ENCODE assay signal across 8 cellular contexts in the genomic region with DNA sequence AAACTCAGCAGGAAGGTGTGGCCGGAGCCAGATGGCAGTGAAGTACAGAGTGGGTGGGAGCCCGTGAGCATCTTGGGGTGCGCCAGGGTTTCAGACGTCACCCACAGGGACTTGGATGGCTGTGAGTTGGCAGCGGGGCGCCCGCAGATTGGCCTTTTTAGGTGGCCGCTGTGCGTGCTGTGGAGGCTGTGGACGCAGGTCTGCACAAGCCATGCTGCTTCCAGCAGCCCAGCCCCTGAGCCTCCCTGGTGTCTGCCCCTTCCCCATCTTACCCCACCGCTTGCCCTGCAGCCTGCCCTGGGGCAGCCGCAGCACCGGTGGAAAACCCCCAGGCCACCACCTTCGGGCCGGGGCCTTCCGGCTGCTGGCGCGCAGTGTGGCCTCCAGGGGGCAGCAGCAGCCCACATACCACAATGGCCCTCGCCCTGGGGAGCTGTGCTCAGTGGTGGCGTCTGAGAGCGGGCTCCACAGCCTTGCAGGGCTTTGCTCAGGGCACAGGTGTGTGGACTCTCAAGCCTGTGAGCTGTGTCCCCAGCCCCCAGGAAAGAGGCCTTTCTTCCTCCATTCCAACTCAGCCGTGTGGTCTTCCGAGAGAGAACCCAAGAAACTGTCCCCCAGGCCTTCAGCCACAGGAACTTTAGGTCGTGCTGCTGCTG. TPM values are rescaled to one million over a fixed set of nuclear protein-coding genes. Genes with fewer than 3 reads are reported as not detected.
DNase-seq lines count a peak whose midpoint lies in the region; ATAC-seq, FAIRE-seq and TF ChIP-seq lines count a peak whose summit lies in the region.

No MANE protein-coding gene starts in this region.

- no peak overlapping the region for H3K4me3 ChIP-seq in bronchial epithelial cell (ENCODE audit: low read depth, low read length)
- H3K4me3 ChIP-seq in kidney epithelial cell (ENCODE audit: low read depth, low read length), result no peak overlapping the region

- ATAC-seq in GM21717 (IDR thresholded peaks at IDR 0.05; ENCODE audit: unreplicated experiment), result no peak

- POLR2A ChIA-PET in HEK293T (lab: Yijun Ruan, JAX), result no interaction called here

- no peaks in the 10 kb centered on the region for H3K36me3 ChIP-seq in bronchial epithelial cell (ENCODE audit: control insufficient read depth, insufficient read depth, low read length)
- H3K36me3 ChIP-seq in kidney epithelial cell (ENCODE audit: control insufficient read depth, insufficient read depth, low read length), result no peaks in the 10 kb centered on the region

- peak; percentile 99 for DNase-seq in D341Med (ENCODE audit: low spot score)
- DNase-seq in HEK293T (ENCODE audit: extremely low spot score), result peak; percentile 94
- DNase-seq in NCI-H2196 (lab: John Stamatoyannopoulos, UW; ENCODE audit: unreplicated experiment), result peak; percentile 91
- DNase-seq in activated CD4-positive, CD25-positive, alpha-beta regulatory T cell treated with anti-CD3 and anti-CD28 coated beads, Interleukin-2, amount 50 U/mL, for 16 hours (ENCODE audit: low read depth, low spot score), result peak; percentile 76
- DNase-seq in bronchial epithelial cell (ENCODE audit: low read depth), result peak; percentile 29
- no peak for DNase-seq in kidney epithelial cell (ENCODE audit: low read depth)
- peak; percentile 74 for DNase-seq in stimulated activated CD4-positive, alpha-beta T cell treated with anti-CD3 and anti-CD28 coated beads, Interleukin-2, amount 100 ng/mL, for 4 hours (ENCODE audit: low read depth)

- H3K27me3 ChIP-seq in bronchial epithelial cell (ENCODE audit: control insufficient read depth, insufficient read depth, low read length) (peaks cover 1% of the 10 kb centered on the region), kidney epithelial cell (ENCODE audit: control insufficient read depth, insufficient read depth, low read length) (peaks cover 5% of the 10 kb centered on the region)

- peak; percentile 18 for FAIRE-seq in bronchial epithelial cell (lab: Jason Lieb, UNC)

- peak; percentile 97 for TF ChIP-seq CTCF in bronchial epithelial cell (IDR thresholded peaks at IDR 0.05; ENCODE audit: insufficient read depth, low read length, severe bottlenecking)
- peak; percentile 98 for TF ChIP-seq CTCF in kidney epithelial cell (IDR thresholded peaks at IDR 0.05; ENCODE audit: insufficient read depth, low read length, poor library complexity, severe bottlenecking)

- CTCF ChIA-PET in HEK293T (lab: Yijun Ruan, JAX), result interaction anchor here (0.6 to 1.5 kb wide), 9 partner anchors 11 to 552 kb away, joined by 3 to 5 read pairs (median 4); no protein-coding TSS in a partner anchor

TF ChIP-seq in HEK293T, 16 proteins besides CTCF, POLR2A, EP300 and RAD21:
- no peak for TF ChIP-seq FOXK2 (IDR thresholded peaks at IDR 0.05)
- peak; percentile 24; the same call in 1 of the 2 replicates for TF ChIP-seq HDGF (IDR thresholded peaks at IDR 0.05; ENCODE audit: borderline replicate concordance)
TF ChIP-seq in HEK293T: peak in this region for 1.

RNA-seq across cellular contexts. Expression of gene ENDOV, which starts 11.8 kb away (rescaled TPM):
- total RNA-seq in bronchial epithelial cell (19.5 and 20.6 TPM in 2 replicates), kidney epithelial cell (14.6 and 18.6 TPM in 2 replicates)

RNA-seq across cellular contexts. Expression of gene NPTX1, which starts 49.6 kb away (rescaled TPM):
- total RNA-seq in bronchial epithelial cell (under 0.01 TPM in 1 of 2 replicates, not detected in the other), kidney epithelial cell (0.07 TPM in 1 of 2 replicates, not detected in the other)
